Comparison of ENCODE assay signal across 7 cellular contexts in genomic region chr16:21819617-21820016, GRCh38. TPM values are rescaled to one million over a fixed set of nuclear protein-coding genes. Genes with fewer than 3 reads are reported as not detected.
DNase-seq lines count a peak whose midpoint lies in the region; ATAC-seq and TF ChIP-seq lines count a peak whose summit lies in the region.
"Not testable (repeated sequence)": the region's sequence is repeated elsewhere in the genome, so short reads cannot be mapped to it uniquely, and the experiment has no call there.

No MANE protein-coding gene starts in this region.

- in situ Hi-C loops in GM23248 (cut with MboI) = loop anchor here (25.0 kb wide), 1 partner anchor 118 kb away; no protein-coding TSS in a partner anchor
- in situ Hi-C loops in Panc1 (cut with HindIII; ENCODE audit: low pct_unique_long_range_greater_than_20kb, low sequenced_read_pairs) = not testable (repeated sequence)

- not testable (repeated sequence) for DNase-seq in GM23248; Panc1 (ENCODE audit: low read depth, low spot score); activated T-helper 1 cell treated with anti-CD3 and anti-CD28 coated beads, Interleukin-12 subunit alpha, Interleukin-12 subunit beta, Interleukin-2, Interleukin-4 antibody, amounts not matched to agents 30 ng/mL and 10 ng/mL and 1 ng/mL, durations not matched to agents 14 hours and 24 hours and 36 hours (ENCODE audit: low spot score); heart right ventricle

- peak overlapping the region; percentile 100 for H2AFZ ChIP-seq in GM23248

- H3K9ac ChIP-seq in GM23248 (peak overlapping the region; percentile 91), skeletal muscle satellite cell (ENCODE audit: low read depth, low read length) (peak overlapping the region; percentile 67)

- not testable (repeated sequence) for H3K9me3 ChIP-seq in GM23248 (ENCODE audit: low read depth); Panc1 (ENCODE audit: control insufficient read depth, insufficient read depth, low read depth, low read length); heart right ventricle; muscle layer of duodenum (ENCODE audit: control insufficient read depth in 1 of 2, low read length in 2 of 2); skeletal muscle satellite cell (replicated peaks; ENCODE audit: low read length)

- H4K20me1 ChIP-seq in GM23248 (ENCODE audit: insufficient read depth) = not testable (repeated sequence)

- H3K27me3 Mint-ChIP-seq in activated T-helper 1 cell treated with anti-CD3 and anti-CD28 coated beads, Interleukin-12 subunit alpha, Interleukin-12 subunit beta, Interleukin-2, Interleukin-4 antibody, amounts not matched to agents 30 ng/mL and 10 ng/mL and 1 ng/mL, durations not matched to agents 14 hours and 24 hours and 36 hours (ENCODE audit: insufficient read depth); dendritic cell treated with granulocyte-macrophage colony-stimulating factor and Interleukin-4, amounts not matched to agents 40 ng/mL and 50 ng/mL, for 4 days: not testable (repeated sequence)

- CTCF ChIA-PET in Panc1 (lab: Charles Lee) = interaction anchor here (0.7 kb wide), 1 partner anchor 193 kb away, joined by 3 read pairs; no protein-coding TSS in a partner anchor

- not testable (repeated sequence) for H3K9me2 ChIP-seq in GM23248 (ENCODE audit: insufficient read depth)

- POLR2A ChIA-PET in Panc1 (lab: Charles Lee) = not testable (repeated sequence)

- peak overlapping the region; percentile 90 for H3K4me2 ChIP-seq in GM23248 (ENCODE audit: unreplicated experiment)
- peak overlapping the region; percentile 79 for H3K4me2 ChIP-seq in skeletal muscle satellite cell (ENCODE audit: low read length)

- peak overlapping the region; percentile 78 for H3K27ac Mint-ChIP-seq in activated T-helper 1 cell treated with anti-CD3 and anti-CD28 coated beads, Interleukin-12 subunit alpha, Interleukin-12 subunit beta, Interleukin-2, Interleukin-4 antibody, amounts not matched to agents 30 ng/mL and 10 ng/mL and 1 ng/mL, durations not matched to agents 14 hours and 24 hours and 36 hours
- H3K27ac Mint-ChIP-seq in dendritic cell treated with granulocyte-macrophage colony-stimulating factor and Interleukin-4, amounts not matched to agents 40 ng/mL and 50 ng/mL, for 4 days = peak overlapping the region; percentile 95

- H3K4me1 Mint-ChIP-seq in activated T-helper 1 cell treated with anti-CD3 and anti-CD28 coated beads, Interleukin-12 subunit alpha, Interleukin-12 subunit beta, Interleukin-2, Interleukin-4 antibody, amounts not matched to agents 30 ng/mL and 10 ng/mL and 1 ng/mL, durations not matched to agents 14 hours and 24 hours and 36 hours (ENCODE audit: low read depth) = peaks cover 20% of the 10 kb centered on the region
- peaks cover 20% of the 10 kb centered on the region for H3K4me1 Mint-ChIP-seq in dendritic cell treated with granulocyte-macrophage colony-stimulating factor and Interleukin-4, amounts not matched to agents 40 ng/mL and 50 ng/mL, for 4 days (ENCODE audit: low read depth)

- TSS peak; percentile 88 for BruUV-seq in Panc1 (replicated peaks; lab: Mats Ljungman, UMichigan)

- intact Hi-C loops in Panc1 (cut with micrococcal nuclease; ENCODE audit: unreplicated experiment); dendritic cell treated with granulocyte-macrophage colony-stimulating factor and Interleukin-4, amounts not matched to agents 40 ng/mL and 50 ng/mL, for 4 days (cut with micrococcal nuclease); heart right ventricle (cut with DNase I): not testable (repeated sequence)
- intact Hi-C loops in activated T-helper 1 cell treated with anti-CD3 and anti-CD28 coated beads, Interleukin-12 subunit alpha, Interleukin-12 subunit beta, Interleukin-2, Interleukin-4 antibody, amounts not matched to agents 30 ng/mL and 10 ng/mL and 1 ng/mL, durations not matched to agents 14 hours and 24 hours and 36 hours (cut with micrococcal nuclease) = loop anchor here (1.0 kb wide), 1 partner anchor 133 kb away; no protein-coding TSS in a partner anchor

- H3K27ac ChIP-seq in GM23248 (peak overlapping the region; percentile 74), Panc1 (ENCODE audit: low read length) (peak overlapping the region; percentile 90; the same call in 1 of the 2 replicates), heart right ventricle (peak overlapping the region in 9 of 10 donors; percentile 78 to 92 (median 86))
- H3K27ac ChIP-seq in muscle layer of duodenum (ENCODE audit: low read length) = not testable (repeated sequence)

- not testable (repeated sequence) for ATAC-seq in Panc1, heart right ventricle

- H3F3A ChIP-seq in GM23248 (ENCODE audit: insufficient read depth) = not testable (repeated sequence)

- WGBS in GM23248 (ENCODE audit: low coverage in 1 of 2, low lambda C conversion rate in 2 of 2, missing lambda C conversion rate in 2 of 2), 2 experiments = 29 to 30% methylated on average over 10 of the region's 10 CpGs
- WGBS in heart right ventricle, 2 donors = 47 to 51% methylated on average over 9 of the region's 10 CpGs

- peaks cover 10% of the 10 kb centered on the region for H3K79me2 ChIP-seq in GM23248 (ENCODE audit: insufficient read depth)

- not testable (repeated sequence) for H3K27me3 ChIP-seq in GM23248 (replicated peaks; ENCODE audit: insufficient read depth); Panc1 (ENCODE audit: control insufficient read depth, insufficient read depth, low read length); heart right ventricle; muscle layer of duodenum (ENCODE audit: low read depth, low read length); skeletal muscle satellite cell (ENCODE audit: control insufficient read depth, insufficient read depth, low read length)

- H3K9me3 Mint-ChIP-seq in activated T-helper 1 cell treated with anti-CD3 and anti-CD28 coated beads, Interleukin-12 subunit alpha, Interleukin-12 subunit beta, Interleukin-2, Interleukin-4 antibody, amounts not matched to agents 30 ng/mL and 10 ng/mL and 1 ng/mL, durations not matched to agents 14 hours and 24 hours and 36 hours; dendritic cell treated with granulocyte-macrophage colony-stimulating factor and Interleukin-4, amounts not matched to agents 40 ng/mL and 50 ng/mL, for 4 days: not testable (repeated sequence)

- peaks cover 15% of the 10 kb centered on the region for H3K36me3 Mint-ChIP-seq in activated T-helper 1 cell treated with anti-CD3 and anti-CD28 coated beads, Interleukin-12 subunit alpha, Interleukin-12 subunit beta, Interleukin-2, Interleukin-4 antibody, amounts not matched to agents 30 ng/mL and 10 ng/mL and 1 ng/mL, durations not matched to agents 14 hours and 24 hours and 36 hours (ENCODE audit: low read depth)
- peaks cover 30% of the 10 kb centered on the region for H3K36me3 Mint-ChIP-seq in dendritic cell treated with granulocyte-macrophage colony-stimulating factor and Interleukin-4, amounts not matched to agents 40 ng/mL and 50 ng/mL, for 4 days (ENCODE audit: low read depth)

- H3K4me1 ChIP-seq in GM23248 (ENCODE audit: insufficient read depth); Panc1 (ENCODE audit: control insufficient read depth, insufficient read depth, low read length); muscle layer of duodenum (ENCODE audit: control insufficient read depth in 1 of 2, insufficient read depth in 2 of 2, low read length in 2 of 2); skeletal muscle satellite cell (ENCODE audit: control insufficient read depth, insufficient read depth, low read length): not testable (repeated sequence)
- peaks cover 0 to 19% (median 6%) of the 10 kb centered on the region in 9 donors for H3K4me1 ChIP-seq in heart right ventricle

- H3K4me3 Mint-ChIP-seq in activated T-helper 1 cell treated with anti-CD3 and anti-CD28 coated beads, Interleukin-12 subunit alpha, Interleukin-12 subunit beta, Interleukin-2, Interleukin-4 antibody, amounts not matched to agents 30 ng/mL and 10 ng/mL and 1 ng/mL, durations not matched to agents 14 hours and 24 hours and 36 hours = peak overlapping the region; percentile 90
- H3K4me3 Mint-ChIP-seq in dendritic cell treated with granulocyte-macrophage colony-stimulating factor and Interleukin-4, amounts not matched to agents 40 ng/mL and 50 ng/mL, for 4 days = peak overlapping the region; percentile 85

- not testable (repeated sequence) for TF ChIP-seq CTCF in Panc1 (IDR thresholded peaks at IDR 0.05); heart right ventricle (IDR thresholded peaks at IDR 0.05)

- H3K4me3 ChIP-seq in GM23248 (peak overlapping the region; percentile 79), Panc1 (ENCODE audit: low read depth in 2 of 2, low read length in 2 of 2) (peak overlapping the region; percentile 56 to 74), heart right ventricle (peak overlapping the region; percentile 25 to 74 (median 56)), muscle layer of duodenum (ENCODE audit: low read depth in 1 of 2, low read length in 2 of 2) (peak overlapping the region; percentile 56 to 64), skeletal muscle satellite cell (ENCODE audit: low read length) (peak overlapping the region; percentile 69)

- H3K36me3 ChIP-seq in GM23248 (ENCODE audit: low read depth); Panc1 (ENCODE audit: control insufficient read depth, insufficient read depth, low read length); muscle layer of duodenum (ENCODE audit: control insufficient read depth in 1 of 2, insufficient read depth in 2 of 2, low read length in 2 of 2); skeletal muscle satellite cell (ENCODE audit: insufficient read depth, low read length): not testable (repeated sequence)
- H3K36me3 ChIP-seq in heart right ventricle = peaks cover 0 to 23% (median 4%) of the 10 kb centered on the region in 9 donors

RNA-seq across cellular contexts. Expression of gene NPIPB4, which starts 37.9 kb away (rescaled TPM):
- 2.8 and 14.6 TPM in 2 replicates for total RNA-seq in GM23248 (2014; rRNA removed; shearing (Covaris generic))
- polyA plus RNA-seq in GM23248 (2016; fragmentation: Nextera tagmentation; extraction: Ambion mirVana) = 11.5 and 23.9 TPM in 2 replicates
- 87.8 TPM for total RNA-seq in Panc1 (2021; ENCODE audit: unreplicated experiment)
- 31.8 TPM for polyA plus RNA-seq in Panc1 (2012; ENCODE audit: insufficient read length)
- total RNA-seq in activated T-helper 1 cell treated with anti-CD3 and anti-CD28 coated beads, Interleukin-12 subunit alpha, Interleukin-12 subunit beta, Interleukin-2, Interleukin-4 antibody, amounts not matched to agents 30 ng/mL and 10 ng/mL and 1 ng/mL, durations not matched to agents 14 hours and 24 hours and 36 hours = 247 and 248 TPM in 2 replicates
- total RNA-seq in heart right ventricle = 10 to 100 TPM; 26.1 to 43.8 (median 31.2) TPM
- polyA plus RNA-seq in heart right ventricle = 10 to 100 TPM in 1 of 2 donors, 1 to 10 TPM in 1; 6.9 to 29.0 TPM
- 21.3 and 24.2 TPM in 2 replicates for total RNA-seq in skeletal muscle satellite cell (2012; rRNA removed)
